ENCODE assay signal across 6 cellular contexts in the genomic region with DNA sequence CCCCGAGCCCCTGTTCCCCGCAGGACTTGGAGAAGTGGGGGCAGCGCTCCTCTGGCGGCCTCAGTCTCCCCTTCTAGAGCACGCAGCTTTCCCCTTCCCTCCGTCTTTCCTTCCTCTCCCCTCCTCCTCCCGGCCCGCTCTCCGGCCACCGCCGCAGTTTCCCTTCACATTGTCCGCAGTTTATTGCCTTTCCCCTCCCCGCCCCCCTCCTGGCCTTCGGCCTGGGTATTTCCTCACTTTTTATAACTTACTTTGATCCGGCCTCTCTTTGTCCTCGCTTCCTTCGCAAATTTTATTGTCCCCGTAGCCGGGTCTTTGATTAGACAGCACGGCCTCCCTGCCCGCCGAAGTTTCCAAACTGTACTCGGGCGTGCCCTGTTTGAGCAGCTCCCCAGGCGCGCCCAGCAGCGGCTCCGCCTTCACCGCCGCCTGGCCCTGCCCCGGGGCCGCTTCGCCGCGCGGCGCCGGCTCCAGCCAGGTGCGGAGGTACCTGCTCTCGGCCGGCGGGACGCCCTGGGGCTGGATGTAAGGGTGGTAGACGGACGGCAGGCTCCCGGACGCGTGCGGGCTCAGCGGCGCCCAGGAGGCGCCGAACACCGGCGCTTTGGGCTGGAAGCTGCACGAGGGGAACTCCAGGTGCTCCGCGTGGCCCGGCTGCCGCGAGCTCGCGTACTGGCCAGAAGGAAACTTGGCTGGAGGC. TPM values are rescaled to one million over a fixed set of nuclear protein-coding genes. Genes with fewer than 3 reads are reported as not detected.
DNase-seq lines count a peak whose midpoint lies in the region; ATAC-seq and TF ChIP-seq lines count a peak whose summit lies in the region.

No MANE protein-coding gene starts in this region.

- H3K36me3 ChIP-seq in lung (ENCODE audit: control insufficient read depth in 2 of 2, insufficient read depth in 2 of 2, low read length in 2 of 2): no peaks in the 10 kb centered on the region

- DNase-seq in NCI-H1417 (lab: John Stamatoyannopoulos, UW) (peak in 2 of 3 experiments; percentile 67 to 80), NCI-H1417 treated with DMSO at 0.1 percent for 48 hours (lab: John Stamatoyannopoulos, UW) (no peak), lung (ENCODE audit: low spot score) (no peak)
- no peak for DNase-seq in activated T-helper 1 cell treated with anti-CD3 and anti-CD28 coated beads, Interleukin-12 subunit alpha, Interleukin-12 subunit beta, Interleukin-2, Interleukin-4 antibody, amounts not matched to agents 30 ng/mL and 10 ng/mL and 1 ng/mL, durations not matched to agents 14 hours and 24 hours and 36 hours (ENCODE audit: low spot score)

- ATAC-seq in lung (ENCODE audit: insufficient read depth, low FRiP score) (peak; percentile 30), HG03045 (IDR thresholded peaks at IDR 0.05; ENCODE audit: unreplicated experiment) (no peak), HG03095 (IDR thresholded peaks at IDR 0.05; ENCODE audit: unreplicated experiment) (no peak)

- H3K27me3 Mint-ChIP-seq in activated T-helper 1 cell treated with anti-CD3 and anti-CD28 coated beads, Interleukin-12 subunit alpha, Interleukin-12 subunit beta, Interleukin-2, Interleukin-4 antibody, amounts not matched to agents 30 ng/mL and 10 ng/mL and 1 ng/mL, durations not matched to agents 14 hours and 24 hours and 36 hours (ENCODE audit: insufficient read depth): peaks cover 87% of the 10 kb centered on the region

- 0 to 1% methylated on average over 58 to 63 of the region's 63 CpGs for WGBS in lung, 2 donors

- peak overlapping the region; percentile 66 for H3K27ac Mint-ChIP-seq in activated T-helper 1 cell treated with anti-CD3 and anti-CD28 coated beads, Interleukin-12 subunit alpha, Interleukin-12 subunit beta, Interleukin-2, Interleukin-4 antibody, amounts not matched to agents 30 ng/mL and 10 ng/mL and 1 ng/mL, durations not matched to agents 14 hours and 24 hours and 36 hours

- H3K4me3 Mint-ChIP-seq in activated T-helper 1 cell treated with anti-CD3 and anti-CD28 coated beads, Interleukin-12 subunit alpha, Interleukin-12 subunit beta, Interleukin-2, Interleukin-4 antibody, amounts not matched to agents 30 ng/mL and 10 ng/mL and 1 ng/mL, durations not matched to agents 14 hours and 24 hours and 36 hours: peak overlapping the region; percentile 85

- peaks cover 11% of the 10 kb centered on the region for H3K4me1 Mint-ChIP-seq in activated T-helper 1 cell treated with anti-CD3 and anti-CD28 coated beads, Interleukin-12 subunit alpha, Interleukin-12 subunit beta, Interleukin-2, Interleukin-4 antibody, amounts not matched to agents 30 ng/mL and 10 ng/mL and 1 ng/mL, durations not matched to agents 14 hours and 24 hours and 36 hours (ENCODE audit: low read depth)

- no peak for TF ChIP-seq CTCF in lung (IDR thresholded peaks at IDR 0.05; ENCODE audit: control extremely low read depth, extremely low read depth)

- no peak overlapping the region for H3K4me3 ChIP-seq in lung

- peaks cover 23% of the 10 kb centered on the region for H3K27me3 ChIP-seq in lung (ENCODE audit: control insufficient read depth, insufficient read depth)

- intact Hi-C loops in activated T-helper 1 cell treated with anti-CD3 and anti-CD28 coated beads, Interleukin-12 subunit alpha, Interleukin-12 subunit beta, Interleukin-2, Interleukin-4 antibody, amounts not matched to agents 30 ng/mL and 10 ng/mL and 1 ng/mL, durations not matched to agents 14 hours and 24 hours and 36 hours (cut with micrococcal nuclease): no loop called here

- H3K27ac ChIP-seq in lung (ENCODE audit: low read depth in 1 of 2, low read length in 1 of 2): no peak overlapping the region

- peaks cover 1% of the 10 kb centered on the region for H3K36me3 Mint-ChIP-seq in activated T-helper 1 cell treated with anti-CD3 and anti-CD28 coated beads, Interleukin-12 subunit alpha, Interleukin-12 subunit beta, Interleukin-2, Interleukin-4 antibody, amounts not matched to agents 30 ng/mL and 10 ng/mL and 1 ng/mL, durations not matched to agents 14 hours and 24 hours and 36 hours (ENCODE audit: low read depth)

- H3K9me3 ChIP-seq in lung (ENCODE audit: control insufficient read depth in 2 of 2, insufficient read depth in 1 of 2, low read length in 1 of 2): peaks cover 0 to 6% of the 10 kb centered on the region in 2 donors

- H3K9me3 Mint-ChIP-seq in activated T-helper 1 cell treated with anti-CD3 and anti-CD28 coated beads, Interleukin-12 subunit alpha, Interleukin-12 subunit beta, Interleukin-2, Interleukin-4 antibody, amounts not matched to agents 30 ng/mL and 10 ng/mL and 1 ng/mL, durations not matched to agents 14 hours and 24 hours and 36 hours: no peaks in the 10 kb centered on the region

- peaks cover 0 to 14% of the 10 kb centered on the region in 2 donors for H3K4me1 ChIP-seq in lung (ENCODE audit: control insufficient read depth in 2 of 2, insufficient read depth in 2 of 2, low read length in 2 of 2)

RNA-seq across cellular contexts. Expression of a gene that starts 0.5 kb away (rescaled TPM):
- 0.27 and 0.39 TPM in 2 replicates for total RNA-seq in activated T-helper 1 cell treated with anti-CD3 and anti-CD28 coated beads, Interleukin-12 subunit alpha, Interleukin-12 subunit beta, Interleukin-2, Interleukin-4 antibody, amounts not matched to agents 30 ng/mL and 10 ng/mL and 1 ng/mL, durations not matched to agents 14 hours and 24 hours and 36 hours
- under 1 TPM in 1 of 2 donors, not detected in 1; 0.18 TPM for total RNA-seq in lung
- not detected for polyA plus RNA-seq in lung

RNA-seq across cellular contexts. Expression of a gene that starts 10.6 kb away (rescaled TPM):
- not detected in 2 replicates for total RNA-seq in activated T-helper 1 cell treated with anti-CD3 and anti-CD28 coated beads, Interleukin-12 subunit alpha, Interleukin-12 subunit beta, Interleukin-2, Interleukin-4 antibody, amounts not matched to agents 30 ng/mL and 10 ng/mL and 1 ng/mL, durations not matched to agents 14 hours and 24 hours and 36 hours
- under 1 TPM in 1 of 2 donors, not detected in 1; 0.31 TPM for total RNA-seq in lung
- under 1 TPM; 0.08 to 0.10 TPM for polyA plus RNA-seq in lung

RNA-seq across cellular contexts. Expression of a gene that starts 14.8 kb away (rescaled TPM):
- total RNA-seq in activated T-helper 1 cell treated with anti-CD3 and anti-CD28 coated beads, Interleukin-12 subunit alpha, Interleukin-12 subunit beta, Interleukin-2, Interleukin-4 antibody, amounts not matched to agents 30 ng/mL and 10 ng/mL and 1 ng/mL, durations not matched to agents 14 hours and 24 hours and 36 hours: 0.49 and 0.51 TPM in 2 replicates
- 1 to 10 TPM in 1 of 2 donors, under 1 TPM in 1; 0.43 to 3.3 TPM for total RNA-seq in lung
- 1 to 10 TPM; 1.2 to 3.3 TPM for polyA plus RNA-seq in lung

RNA-seq across cellular contexts. Expression of a gene that starts 20.9 kb away (rescaled TPM):
- total RNA-seq in activated T-helper 1 cell treated with anti-CD3 and anti-CD28 coated beads, Interleukin-12 subunit alpha, Interleukin-12 subunit beta, Interleukin-2, Interleukin-4 antibody, amounts not matched to agents 30 ng/mL and 10 ng/mL and 1 ng/mL, durations not matched to agents 14 hours and 24 hours and 36 hours: 0.71 and 0.99 TPM in 2 replicates
- 1 to 10 TPM; 6.1 to 7.5 TPM for total RNA-seq in lung
- polyA plus RNA-seq in lung: 1 to 10 TPM; 5.3 to 5.4 TPM

RNA-seq across cellular contexts. Expression of a gene that starts 32.1 kb away (rescaled TPM):
- 0.10 TPM in 1 of 2 replicates, not detected in the other for total RNA-seq in activated T-helper 1 cell treated with anti-CD3 and anti-CD28 coated beads, Interleukin-12 subunit alpha, Interleukin-12 subunit beta, Interleukin-2, Interleukin-4 antibody, amounts not matched to agents 30 ng/mL and 10 ng/mL and 1 ng/mL, durations not matched to agents 14 hours and 24 hours and 36 hours
- 1 to 10 TPM; 2.6 to 2.9 TPM for total RNA-seq in lung
- polyA plus RNA-seq in lung: 1 to 10 TPM; 1.8 TPM

Comparison
In these comparisons a context has a peak if more than half of its experiments do, and no peak if none do; other contexts are left out.
1. DNase-seq: peak in NCI-H1417 (2 of 3); none in NCI-H1417 treated with DMSO at 0.1 percent for 48 hours (single experiment), activated T-helper 1 cell treated with anti-CD3 and anti-CD28 coated beads, Interleukin-12 subunit alpha, Interleukin-12 subunit beta, Interleukin-2, Interleukin-4 antibody, amounts not matched to agents 30 ng/mL and 10 ng/mL and 1 ng/mL, durations not matched to agents 14 hours and 24 hours and 36 hours (single experiment) and lung (single experiment).